In genomic region chr2:98702896-98703620, GRCh38 we compare ENCODE assay signal across 12 cellular contexts. TPM values are rescaled to one million over a fixed set of nuclear protein-coding genes. Genes with fewer than 3 reads are reported as not detected.
A peak's percentile ranks its signal among the peaks of the same experiment; 100 is the strongest.
DNase-seq lines count a peak whose midpoint lies in the region; ATAC-seq, FAIRE-seq and TF ChIP-seq lines count a peak whose summit lies in the region.
"Had no signal": no experiment of that assay in that cellular context is flagged by ENCODE, and none has a peak within 500 bp of the region (broad histone marks: within the 10 kb centered on the region; RNA-seq: fewer than 3 reads in every experiment).

No MANE protein-coding gene starts in this region.

- H3K4me3 Mint-ChIP-seq in activated T-cell treated with anti-CD3 and anti-CD28 coated beads, Interleukin-2, amount 50 U/mL, for 72 hours: peak overlapping the region; percentile 8 to 80

- H3K27me3 Mint-ChIP-seq in activated T-cell treated with anti-CD3 and anti-CD28 coated beads, Interleukin-2, amount 50 U/mL, for 72 hours (ENCODE audit: low read depth): no peaks in the 10 kb centered on the region

- peaks cover 8% of the 10 kb centered on the region in 2 donors for H3K36me3 Mint-ChIP-seq in activated T-cell treated with anti-CD3 and anti-CD28 coated beads, Interleukin-2, amount 50 U/mL, for 72 hours (ENCODE audit: insufficient read depth in 2 of 2)

- H3K4me1 ChIP-seq in mucosa of rectum (ENCODE audit: control insufficient read depth in 2 of 2, insufficient read depth in 2 of 2, low read length in 2 of 2) (peaks cover 53 to 64% of the 10 kb centered on the region in 2 donors), thoracic aorta (ENCODE audit: control insufficient read depth in 1 of 2, low read depth in 2 of 2) (peaks cover 23 to 46% of the 10 kb centered on the region in 2 donors), HAP-1 (peaks cover 2% of the 10 kb centered on the region)

- peaks cover 80% of the 10 kb centered on the region for H3K4me1 Mint-ChIP-seq in activated T-cell treated with anti-CD3 and anti-CD28 coated beads, Interleukin-2, amount 50 U/mL, for 72 hours (ENCODE audit: low read depth)

- H3K9ac ChIP-seq in mucosa of rectum (ENCODE audit: low read depth in 1 of 2, low read length in 2 of 2): peak overlapping the region; percentile 13 to 48
- H3K9ac ChIP-seq: SK-N-SH had no signal

- H3K27ac ChIP-seq in mucosa of rectum (ENCODE audit: low read depth in 2 of 2, low read length in 2 of 2): peak overlapping the region; percentile 65 to 74
- H3K27ac ChIP-seq in thoracic aorta: peak overlapping the region; percentile 72 to 86

- TF ChIP-seq CTCF in cardiac fibroblast (IDR thresholded peaks at IDR 0.05; ENCODE audit: low read depth, low read length): peak; percentile 8
- TF ChIP-seq CTCF in thoracic aorta (IDR thresholded peaks at IDR 0.05): no peak

- ATAC-seq in activated T-cell treated with anti-CD3 and anti-CD28 coated beads, Interleukin-2, amount 50 U/mL, for 72 hours (replicated peaks in 1 of 2): no peak
- no peak for ATAC-seq in thoracic aorta (ENCODE audit: insufficient number of reproducible peaks, low FRiP score, low read depth)

- no peak for FAIRE-seq in HTR-8/SVneo (lab: Jason Lieb, UNC)

- in situ Hi-C loops in HAP-1 (cut with MboI; ENCODE audit: low sequenced_read_pairs): no loop called here

- H3K9me3 ChIP-seq in mucosa of rectum (ENCODE audit: control insufficient read depth in 2 of 2, low read length in 2 of 2): no peaks in the 10 kb centered on the region
- no peaks in the 10 kb centered on the region for H3K9me3 ChIP-seq in thoracic aorta
- H3K9me3 ChIP-seq in HAP-1: no peaks in the 10 kb centered on the region
- H3K9me3 ChIP-seq: left lung, SK-N-SH had no signal

- H3K36me3 ChIP-seq in mucosa of rectum (ENCODE audit: control insufficient read depth in 2 of 2, insufficient read depth in 2 of 2, low read length in 2 of 2) (no peaks in the 10 kb centered on the region), thoracic aorta (no peaks in the 10 kb centered on the region), HAP-1 (replicated peaks) (no peaks in the 10 kb centered on the region)
- H3K36me3 ChIP-seq: left lung had no signal

- no peaks in the 10 kb centered on the region for H3K27me3 ChIP-seq in mucosa of rectum (ENCODE audit: control insufficient read depth in 2 of 2, insufficient read depth in 2 of 2, low read length in 2 of 2)
- no peaks in the 10 kb centered on the region for H3K27me3 ChIP-seq in thoracic aorta (replicated peaks; ENCODE audit: insufficient read depth)
- H3K27me3 ChIP-seq in HAP-1 (ENCODE audit: low read depth): no peaks in the 10 kb centered on the region
- H3K27me3 ChIP-seq: left lung had no signal

- peak overlapping the region; percentile 98 for H3K27ac Mint-ChIP-seq in activated T-cell treated with anti-CD3 and anti-CD28 coated beads, Interleukin-2, amount 50 U/mL, for 72 hours

- DNase-seq in activated T-cell treated with anti-CD3 and anti-CD28 coated beads, Interleukin-2, amount 50 U/mL, for 72 hours: no peak
- DNase-seq in activated T-cell treated with anti-CD3 and anti-CD28 coated beads, Interleukin-2, amount 50 U/mL, for 1 hour: no peak
- peak in 1 of 2 donors; percentile 10 for DNase-seq in cardiac fibroblast (ENCODE audit: low read depth in 2 of 2)
- no peak for DNase-seq in thoracic aorta (ENCODE audit: low spot score)
- no peak for DNase-seq in HAP-1 (ENCODE audit: low spot score in 2 of 2)
- no peak for DNase-seq in HTR-8/SVneo (ENCODE audit: insufficient read length, low spot score)
- no peak for DNase-seq in COLO668 (lab: John Stamatoyannopoulos, UW; ENCODE audit: unreplicated experiment)
- DNase-seq: activated CD4-positive, alpha-beta T cell treated with anti-CD3 and anti-CD28 coated beads, Interleukin-2, amount 50 U/mL, for 1 hour; left lung; NCI-H1092 treated with DMSO at 0.1 percent for 48 hours; SK-N-SH had no signal

- H3K9me3 Mint-ChIP-seq in activated T-cell treated with anti-CD3 and anti-CD28 coated beads, Interleukin-2, amount 50 U/mL, for 72 hours: peaks cover 0 to 2% of the 10 kb centered on the region in 2 donors

- H3K4me3 ChIP-seq in cardiac fibroblast (replicated peaks in 1 of 2; ENCODE audit: low read depth in 2 of 2, low read length in 2 of 2) (no peak overlapping the region), mucosa of rectum (ENCODE audit: low read length in 2 of 2) (peak overlapping the region; percentile 12 to 61), thoracic aorta (peak overlapping the region; percentile 7), HAP-1 (no peak overlapping the region)
- H3K4me3 ChIP-seq: left lung had no signal

RNA-seq across cellular contexts. Expression of gene MGAT4A, which starts 27.9 kb away (rescaled TPM):
- 100 to 1,000 TPM; 108 to 109 TPM for total RNA-seq in activated T-cell treated with anti-CD3 and anti-CD28 coated beads, Interleukin-2, amount 50 U/mL, for 72 hours
- 10 to 100 TPM; 44.0 to 80.8 TPM for total RNA-seq in thoracic aorta

Comparison
In these comparisons a context has a peak if more than half of its experiments do, and no peak if none do; other contexts are left out.
1. H3K4me3 ChIP-seq: peak in mucosa of rectum (2 of 2) and thoracic aorta (single experiment); none in cardiac fibroblast (0 of 2) and HAP-1 (single experiment).